ENCODE assay signal across 8 cellular contexts in genomic region chrX:67543818-67544217, GRCh38. TPM values are rescaled to one million over a fixed set of nuclear protein-coding genes. Genes with fewer than 3 reads are reported as not detected.
A peak's percentile ranks its signal among the peaks of the same experiment; 100 is the strongest.
DNase-seq lines count a peak whose midpoint lies in the region; ATAC-seq, FAIRE-seq and TF ChIP-seq lines count a peak whose summit lies in the region.

AR (plus strand) TSS chrX:67544021; CDS start chrX:67545147, 1,126 bp downstream.

- H3K9ac ChIP-seq in H1 (replicated peaks in 1 of 4; ENCODE audit: extremely low read depth in 1 of 4, low read depth in 3 of 4, low read length in 3 of 4): peak within 1 kb of the TSS in 1 of 4 experiments; percentile 47; a peak in 3 of 7 replicates

- H3K56ac ChIP-seq in H1 (replicated peaks; ENCODE audit: insufficient read length, low read depth, low read length): no peak within 1 kb of the TSS

- no peak within 1 kb of the TSS for H3K23ac ChIP-seq in H1 (ENCODE audit: insufficient read length)

- no peak within 1 kb of the TSS for H3K14ac ChIP-seq in H1 (ENCODE audit: insufficient read length)

- no peak within 1 kb of the TSS for H2AK5ac ChIP-seq in H1 (ENCODE audit: low read depth, low read length)

- no peak within 1 kb of the TSS for H3K4ac ChIP-seq in H1 (replicated peaks; ENCODE audit: insufficient read length, low read depth, low read length)

- peaks cover 2% of the 10 kb centered on the region in 2 experiments for H4K20me1 ChIP-seq in H1 (replicated peaks in 1 of 2; ENCODE audit: control insufficient read depth in 1 of 2, insufficient read depth in 2 of 2, low read length in 2 of 2)

- H3K18ac ChIP-seq in H1 (ENCODE audit: extremely low read depth, low read length): peak within 1 kb of the TSS; percentile 51

- TF ChIP-seq POLR2A in H1 (IDR thresholded peaks at IDR 0.05; ENCODE audit: control extremely low read depth in 1 of 2, low read depth in 2 of 2, low read length in 2 of 2): no peak

- H2BK120ac ChIP-seq in H1 (replicated peaks; ENCODE audit: low read depth, low read length): no peak within 1 kb of the TSS

- peak within 1 kb of the TSS; percentile 56 to 80 (median 64) for H3K4me3 ChIP-seq in H1 (ENCODE audit: extremely low read depth in 1 of 4, insufficient read depth in 2 of 4, low read depth in 3 of 4, low read length in 4 of 4)
- H3K4me3 ChIP-seq in urinary bladder (ENCODE audit: low read depth, low read length): peak within 1 kb of the TSS; percentile 60

- H3K27me3 Mint-ChIP-seq in natural killer cell (ENCODE audit: low read depth in 2 of 2): peaks cover 29 to 39% of the 10 kb centered on the region in 2 donors
- peaks cover 0 to 40% of the 10 kb centered on the region in 2 donors for H3K27me3 Mint-ChIP-seq in natural killer cell treated with Interleukin-12 subunit alpha and Interleukin-12 subunit beta and Interleukin-15 and Interleukin-18, amount 100 ng/mL, for 72 hours

- no peak for ATAC-seq in natural killer cell
- no peak for ATAC-seq in natural killer cell treated with Interleukin-12 subunit alpha and Interleukin-12 subunit beta and Interleukin-15 and Interleukin-18, amount 100 ng/mL, for 72 hours
- no peak for ATAC-seq in GM19023 (IDR thresholded peaks at IDR 0.05; ENCODE audit: unreplicated experiment)

- H2BK15ac ChIP-seq in H1 (ENCODE audit: low read length): no peak within 1 kb of the TSS

- H2BK5ac ChIP-seq in H1 (ENCODE audit: low read depth, low read length): no peak within 1 kb of the TSS

- intact Hi-C loops in natural killer cell (cut with micrococcal nuclease): no loop called here

- H3K4me2 ChIP-seq in H1 (ENCODE audit: insufficient read depth in 1 of 2, low read depth in 2 of 2, low read length in 2 of 2): peak within 1 kb of the TSS; percentile 78 to 88

- in situ Hi-C loops in GM13977 (cut with MboI; ENCODE audit: low pct_unique_long_range_greater_than_20kb, low sequenced_read_pairs, unreplicated experiment): no loop called here

- CTCF ChIA-PET in H1 (lab: Charles Lee; ENCODE audit: partially characterized antibody): interaction anchor here (0.6 kb wide), 1 partner anchor 203 kb away, joined by 3 read pairs; no protein-coding TSS in a partner anchor

- peak within 1 kb of the TSS; percentile 68 for H4K8ac ChIP-seq in H1 (ENCODE audit: extremely low read depth, insufficient read depth, low read length)

- H4K5ac ChIP-seq in H1 (ENCODE audit: insufficient read length, low read depth, low read length): no peak within 1 kb of the TSS

- WGBS in H1 (ENCODE audit: extremely low coverage in 1 of 2, insufficient coverage in 1 of 2, insufficient read length in 1 of 2, insufficient replicate concordance in 2 of 2, low coverage in 1 of 2, low lambda C conversion rate in 2 of 2, missing lambda C conversion rate in 1 of 2), 2 experiments: no CpG with 5 or more reads among the region's 30 CpGs
- 0% methylated on average over 29 of the region's 30 CpGs for WGBS in urinary bladder

- peaks cover 0 to 7% (median 2%) of the 10 kb centered on the region in 4 experiments; a peak in 2 of 7 replicates for H3K4me1 ChIP-seq in H1 (replicated peaks in 1 of 4; ENCODE audit: control insufficient read depth in 3 of 4, insufficient read depth in 4 of 4, low read length in 3 of 4)
- no peaks in the 10 kb centered on the region for H3K4me1 ChIP-seq in urinary bladder (ENCODE audit: insufficient read depth)

- peaks cover 0 to 15% of the 10 kb centered on the region in 2 experiments; a peak in 2 of 4 replicates for H3K79me2 ChIP-seq in H1 (ENCODE audit: control insufficient read depth in 1 of 2, insufficient read depth in 2 of 2, low read length in 2 of 2)

- TF ChIP-seq RAD21 in H1 (IDR thresholded peaks at IDR 0.05 in 1 of 2, conservative IDR thresholded peaks at IDR 0.05 in 1 of 2; ENCODE audit: low read depth in 2 of 2, low read length in 2 of 2): no peak

- H2BK20ac ChIP-seq in H1 (ENCODE audit: low read length): no peak within 1 kb of the TSS

- no peaks in the 10 kb centered on the region for H3K4me1 Mint-ChIP-seq in natural killer cell
- H3K4me1 Mint-ChIP-seq in natural killer cell treated with Interleukin-12 subunit alpha and Interleukin-12 subunit beta and Interleukin-15 and Interleukin-18, amount 100 ng/mL, for 72 hours (ENCODE audit: low read depth in 2 of 2): no peaks in the 10 kb centered on the region

- no peak within 1 kb of the TSS for H3K27ac Mint-ChIP-seq in natural killer cell
- no peak within 1 kb of the TSS for H3K27ac Mint-ChIP-seq in natural killer cell treated with Interleukin-12 subunit alpha and Interleukin-12 subunit beta and Interleukin-15 and Interleukin-18, amount 100 ng/mL, for 72 hours

- no peak for DNase-seq in natural killer cell
- DNase-seq in natural killer cell treated with Interleukin-12 subunit alpha and Interleukin-12 subunit beta and Interleukin-15 and Interleukin-18, amount 100 ng/mL, for 72 hours (ENCODE audit: low spot score): no peak
- peak; percentile 43 to 74 for DNase-seq in H1 (ENCODE audit: low read depth in 1 of 2, low spot score in 2 of 2)
- peak; percentile 20 for DNase-seq in medulla oblongata (ENCODE audit: extremely low spot score)
- no peak for DNase-seq in GM13977 (ENCODE audit: low spot score)
- DNase-seq in D341Med (ENCODE audit: low spot score): no peak

- no peaks in the 10 kb centered on the region for H3K36me3 ChIP-seq in H1 (ENCODE audit: control insufficient read depth in 2 of 4, insufficient read depth in 4 of 4, low read length in 3 of 4)
- no peaks in the 10 kb centered on the region for H3K36me3 ChIP-seq in urinary bladder (ENCODE audit: insufficient read depth)

- H2BK12ac ChIP-seq in H1 (ENCODE audit: low read depth, low read length): no peak within 1 kb of the TSS

- H3K23me2 ChIP-seq in H1 (ENCODE audit: low read depth, low read length): peaks cover 10% of the 10 kb centered on the region; the same call in 1 of the 2 replicates

- TF ChIP-seq CTCF in natural killer cell (IDR thresholded peaks at IDR 0.05) (no peak), H1 (IDR thresholded peaks at IDR 0.05; ENCODE audit: control extremely low read depth in 1 of 3, insufficient read depth in 1 of 3, low read depth in 1 of 3, low read length in 3 of 3) (no peak), GM13977 (IDR thresholded peaks at IDR 0.05; ENCODE audit: extremely low read depth, insufficient read depth, missing control alignments) (no peak)

- peak within 1 kb of the TSS; percentile 53 for H2AFZ ChIP-seq in H1 (ENCODE audit: low read length)

- H3K9me3 ChIP-seq in H1 (ENCODE audit: insufficient read depth in 2 of 2, low read depth in 1 of 2, low read length in 1 of 2): no peaks in the 10 kb centered on the region

- H3K27ac ChIP-seq in H1 (ENCODE audit: low read depth, low read length): peak within 1 kb of the TSS; percentile 52; the same call in 1 of the 2 replicates
- H3K27ac ChIP-seq in urinary bladder (ENCODE audit: low read depth): peak within 1 kb of the TSS; percentile 38

- H3K9me3 Mint-ChIP-seq in natural killer cell: peaks cover 0 to 5% of the 10 kb centered on the region in 2 donors
- H3K9me3 Mint-ChIP-seq in natural killer cell treated with Interleukin-12 subunit alpha and Interleukin-12 subunit beta and Interleukin-15 and Interleukin-18, amount 100 ng/mL, for 72 hours: no peaks in the 10 kb centered on the region

- POLR2A ChIA-PET in H1 (lab: Charles Lee; ENCODE audit: partially characterized antibody): no interaction called here

- H3K27me3 ChIP-seq in H1 (replicated peaks in 1 of 4; ENCODE audit: control insufficient read depth in 3 of 4, extremely low read depth in 1 of 4, insufficient read depth in 3 of 4, low read length in 3 of 4): peaks cover 0 to 6% (median 3%) of the 10 kb centered on the region in 4 experiments; a peak in 2 of 7 replicates

- TF ChIP-seq EP300 in H1 (IDR thresholded peaks at IDR 0.05; ENCODE audit: borderline replicate concordance in 1 of 2, low read depth in 2 of 2, low read length in 2 of 2): no peak

- H3K4me3 Mint-ChIP-seq in natural killer cell: peak within 1 kb of the TSS; percentile 65
- H3K4me3 Mint-ChIP-seq in natural killer cell treated with Interleukin-12 subunit alpha and Interleukin-12 subunit beta and Interleukin-15 and Interleukin-18, amount 100 ng/mL, for 72 hours: no peak within 1 kb of the TSS

- H3K79me1 ChIP-seq in H1 (ENCODE audit: low read depth, low read length): no peaks in the 10 kb centered on the region

- no peaks in the 10 kb centered on the region for H3K36me3 Mint-ChIP-seq in natural killer cell
- no peaks in the 10 kb centered on the region for H3K36me3 Mint-ChIP-seq in natural killer cell treated with Interleukin-12 subunit alpha and Interleukin-12 subunit beta and Interleukin-15 and Interleukin-18, amount 100 ng/mL, for 72 hours

- no peak for FAIRE-seq in H1 (lab: Jason Lieb, UNC)

- H4K91ac ChIP-seq in H1 (replicated peaks; ENCODE audit: insufficient read length, low read length): no peak within 1 kb of the TSS

TF ChIP-seq in H1, 55 proteins besides CTCF, POLR2A, EP300 and RAD21 (continues in another document):
- 0 out of 2 replicates have a peak, but pooled peaks have one; percentile 26 for TF ChIP-seq E2F6 (IDR thresholded peaks at IDR 0.05)
- no peak for TF ChIP-seq TAF1 (IDR thresholded peaks at IDR 0.05; ENCODE audit: low read depth, low read length)
- TF ChIP-seq EGR1 (IDR thresholded peaks at IDR 0.05; ENCODE audit: borderline replicate concordance, low read depth, low read length): 0 out of 2 replicates have a peak, but pooled peaks have one; percentile 34
- TF ChIP-seq PHF8 (conservative IDR thresholded peaks at IDR 0.05; ENCODE audit: low read depth, low read length): 0 out of 2 replicates have a peak, but pooled peaks have one; percentile 16

RNA-seq across cellular contexts. Expression of gene AR, which starts in this region (rescaled TPM):
- under 1 TPM in 1 of 3 donors, not detected in 2; 0.02 TPM for total RNA-seq in natural killer cell
- total RNA-seq in natural killer cell treated with Interleukin-12 subunit alpha and Interleukin-12 subunit beta and Interleukin-15 and Interleukin-18, amount 100 ng/mL, for 72 hours: not detected
- total RNA-seq in H1 (2021; fragmentation: NEBNext Ultra II Directional; extraction: Animal tissue kit (Norgen Biotek cat#: 25700)): 10.6 and 10.7 TPM in 2 replicates
- polyA plus RNA-seq in H1 (2011; rRNA removed): 7.1 and 7.2 TPM in 2 replicates
- polyA plus RNA-seq in H1 (2011; cell fraction: cytosol; rRNA removed): 3.6 TPM
- 25.4 TPM for polyA plus RNA-seq in H1 (2011; cell fraction: nucleus; rRNA removed)
- polyA plus RNA-seq in H1 (2012, experiment 1 of 2): 4.4 to 5.9 TPM (median 5.4 TPM) in 4 replicates
- polyA plus RNA-seq in H1 (2012, experiment 2 of 2): 0.98 TPM
- 6.6 TPM for polyA plus RNA-seq in H1 (2013, experiment 1 of 2)
- 5.9 TPM for polyA plus RNA-seq in H1 (2013, experiment 2 of 2)
- polyA minus RNA-seq in H1 (2011; rRNA and poly(A)+ RNA removed): 32.3 and 38.9 TPM in 2 replicates
- 9.0 TPM for polyA minus RNA-seq in H1 (2011; cell fraction: cytosol; rRNA and poly(A)+ RNA removed)
- 38.2 TPM for polyA minus RNA-seq in H1 (2011; cell fraction: nucleus; rRNA and poly(A)+ RNA removed)
- total RNA-seq in urinary bladder: 25.1 TPM
- 4.8 TPM for polyA plus RNA-seq in urinary bladder

Comparison
In these comparisons a context has a peak if more than half of its experiments do, and no peak if none do; other contexts are left out.
1. RNA of gene AR (total RNA-seq): 25.1 TPM in urinary bladder (single experiment) and 10.6 to 10.7 TPM in H1; 0.02 TPM in natural killer cell and not detected in natural killer cell treated with Interleukin-12 subunit alpha and Interleukin-12 subunit beta and Interleukin-15 and Interleukin-18, amount 100 ng/mL, for 72 hours; every median in the first group is over 10 times any median in the second.
2. DNase-seq: peak in H1 (2 of 2) and medulla oblongata (single experiment); none in natural killer cell (single experiment), natural killer cell treated with Interleukin-12 subunit alpha and Interleukin-12 subunit beta and Interleukin-15 and Interleukin-18, amount 100 ng/mL, for 72 hours (single experiment), GM13977 (single experiment) and D341Med (single experiment).